Comparison of ENCODE assay signal across 10 cellular contexts in genomic region chr18:48930926-48931325, GRCh38. TPM values are rescaled to one million over a fixed set of nuclear protein-coding genes. Genes with fewer than 3 reads are reported as not detected.
DNase-seq lines count a peak whose midpoint lies in the region; ATAC-seq, FAIRE-seq and TF ChIP-seq lines count a peak whose summit lies in the region.
"Had no signal": no experiment of that assay in that cellular context is flagged by ENCODE, and none has a peak within 500 bp of the region (broad histone marks: within the 10 kb centered on the region; RNA-seq: fewer than 3 reads in every experiment).

No MANE protein-coding gene starts in this region.

- H3K27me3 Mint-ChIP-seq in activated CD4-positive, alpha-beta memory T cell treated with anti-CD3 and anti-CD28 coated beads for 36 hours = no peaks in the 10 kb centered on the region

- no peak overlapping the region for H3K27ac ChIP-seq in HCT116 (ENCODE audit: low read depth, low read length)

- no peak for TF ChIP-seq CTCF in HCT116 (IDR thresholded peaks at IDR 0.05 in 2 of 3, conservative IDR thresholded peaks at IDR 0.05 in 1 of 3; ENCODE audit: borderline replicate concordance in 1 of 3, insufficient read depth in 1 of 3, low read depth in 2 of 3, low read length in 2 of 3)

- H3K4me3 Mint-ChIP-seq in activated CD4-positive, alpha-beta memory T cell treated with anti-CD3 and anti-CD28 coated beads for 36 hours = no peak overlapping the region
- H3K4me3 Mint-ChIP-seq in stimulated activated effector memory CD8-positive, alpha-beta T cell treated with anti-CD3 and anti-CD28 coated beads, Interleukin-12 subunit alpha, Interleukin-12 subunit beta, amount 100 ng/mL, for 72 hours = peak overlapping the region; percentile 78

- no peaks in the 10 kb centered on the region for H3K36me3 Mint-ChIP-seq in activated CD4-positive, alpha-beta memory T cell treated with anti-CD3 and anti-CD28 coated beads for 36 hours
- H3K36me3 Mint-ChIP-seq in stimulated activated effector memory CD8-positive, alpha-beta T cell treated with anti-CD3 and anti-CD28 coated beads, Interleukin-12 subunit alpha, Interleukin-12 subunit beta, amount 100 ng/mL, for 72 hours = peaks cover 96% of the 10 kb centered on the region

- TF ChIP-seq POLR2A in HCT116 (IDR thresholded peaks at IDR 0.05; ENCODE audit: borderline replicate concordance, extremely low read depth, insufficient read depth, insufficient read length) = no peak

- POLR2A ChIA-PET in HCT116 (lab: Charles Lee) = no interaction called here
- POLR2A ChIA-PET in activated CD4-positive, alpha-beta memory T cell treated with anti-CD3 and anti-CD28 coated beads for 36 hours (lab: Charles Lee) = interaction anchor here (1.5 kb wide), 1 partner anchor 21 kb away, joined by 3 read pairs; no protein-coding TSS in a partner anchor

- H3K27ac Mint-ChIP-seq in activated CD4-positive, alpha-beta memory T cell treated with anti-CD3 and anti-CD28 coated beads for 36 hours = peak overlapping the region; percentile 98
- H3K27ac Mint-ChIP-seq in stimulated activated effector memory CD8-positive, alpha-beta T cell treated with anti-CD3 and anti-CD28 coated beads, Interleukin-12 subunit alpha, Interleukin-12 subunit beta, amount 100 ng/mL, for 72 hours = peak overlapping the region; percentile 98

- H2AFZ ChIP-seq in HCT116 (ENCODE audit: low read depth, low read length, poor library complexity, severe bottlenecking) = no peak overlapping the region

- ATAC-seq in HCT116 = no peak
- ATAC-seq in stimulated activated effector memory CD8-positive, alpha-beta T cell treated with anti-CD3 and anti-CD28 coated beads, Interleukin-12 subunit alpha, Interleukin-12 subunit beta, amount 100 ng/mL, for 72 hours = no peak
- no peak for ATAC-seq in GM18519 (IDR thresholded peaks at IDR 0.05; ENCODE audit: low FRiP score, unreplicated experiment)
- no peak for ATAC-seq in HG03342 (IDR thresholded peaks at IDR 0.05; ENCODE audit: unreplicated experiment)

- DNase-seq in HCT116 (ENCODE audit: low read depth, low spot score) = no peak
- DNase-seq in activated CD4-positive, alpha-beta memory T cell treated with anti-CD3 and anti-CD28 coated beads for 36 hours = no peak
- DNase-seq in stimulated activated effector memory CD8-positive, alpha-beta T cell treated with anti-CD3 and anti-CD28 coated beads, Interleukin-12 subunit alpha, Interleukin-12 subunit beta, amount 100 ng/mL, for 72 hours (ENCODE audit: low spot score in 2 of 2) = no peak
- no peak for DNase-seq in NCI-H748 (lab: John Stamatoyannopoulos, UW; ENCODE audit: unreplicated experiment)
- DNase-seq: hypothalamus, NCI-H2171 had no signal

- no peak for TF ChIP-seq RAD21 in HCT116 (IDR thresholded peaks at IDR 0.05; ENCODE audit: low read depth)

- peaks cover 18% of the 10 kb centered on the region; the same call in 1 of the 2 replicates for H3K79me2 ChIP-seq in HCT116 (ENCODE audit: insufficient read depth, low read length)

- H3K4me1 ChIP-seq in HCT116 (ENCODE audit: control insufficient read depth in 1 of 2, insufficient read depth in 2 of 2, low read length in 2 of 2) = peaks cover 55 to 58% of the 10 kb centered on the region in 2 experiments

- no peak overlapping the region for H3K9ac ChIP-seq in HCT116 (ENCODE audit: low read length)

- H3K27me3 ChIP-seq in HCT116 (ENCODE audit: insufficient read depth, low read length) = no peaks in the 10 kb centered on the region

- H3K4me2 ChIP-seq in HCT116 (ENCODE audit: low read length) = peak overlapping the region; percentile 59; the same call in 1 of the 2 replicates

- no peaks in the 10 kb centered on the region for H3K36me3 ChIP-seq in HCT116 (ENCODE audit: control insufficient read depth in 1 of 2, insufficient read depth in 2 of 2, low read length in 2 of 2)

- no peaks in the 10 kb centered on the region for H3K9me2 ChIP-seq in HCT116 (ENCODE audit: insufficient read depth)

- intact Hi-C loops in HCT116 (cut with micrococcal nuclease) = no loop called here
- intact Hi-C loops in activated CD4-positive, alpha-beta memory T cell treated with anti-CD3 and anti-CD28 coated beads for 36 hours (cut with micrococcal nuclease) = loop anchor here (5.0 to 10.0 kb wide), 3 partner anchors 236 to 1354 kb away; partner anchors contain the start of genes CXXC1 and MBD1

- no peaks in the 10 kb centered on the region for H3K9me3 ChIP-seq in HCT116 (ENCODE audit: control insufficient read depth in 1 of 2, insufficient read depth in 1 of 2, low read depth in 1 of 2, low read length in 2 of 2)

- FAIRE-seq in islet of Langerhans (lab: Jason Lieb, UNC) = peak; percentile 33
- FAIRE-seq: colon had no signal

- no peak overlapping the region for H3K4me3 ChIP-seq in HCT116 (replicated peaks in 1 of 2; ENCODE audit: low read depth in 1 of 2, low read length in 2 of 2)

- RAD21 ChIA-PET in HCT116 (lab: Charles Lee; ENCODE audit: low non-redundant PET in 1 of 2, low total read pairs in 2 of 2, uncharacterized antibody in 2 of 2, unreplicated experiment in 2 of 2) = no interaction called here

- CTCF ChIA-PET in HCT116 (lab: Charles Lee) = no interaction called here
- CTCF ChIA-PET in activated CD4-positive, alpha-beta memory T cell treated with anti-CD3 and anti-CD28 coated beads for 36 hours (lab: Charles Lee) = interaction anchor here (1.9 kb wide), 1 partner anchor 16 kb away, joined by 6 read pairs; no protein-coding TSS in a partner anchor

- peaks cover 93% of the 10 kb centered on the region for H3K4me1 Mint-ChIP-seq in activated CD4-positive, alpha-beta memory T cell treated with anti-CD3 and anti-CD28 coated beads for 36 hours (ENCODE audit: low read depth)
- peaks cover 100% of the 10 kb centered on the region for H3K4me1 Mint-ChIP-seq in stimulated activated effector memory CD8-positive, alpha-beta T cell treated with anti-CD3 and anti-CD28 coated beads, Interleukin-12 subunit alpha, Interleukin-12 subunit beta, amount 100 ng/mL, for 72 hours

- no TSS peak for BruUV-seq in HCT116 (replicated peaks; lab: Mats Ljungman, UMichigan)

- no peaks in the 10 kb centered on the region for H3K9me3 Mint-ChIP-seq in activated CD4-positive, alpha-beta memory T cell treated with anti-CD3 and anti-CD28 coated beads for 36 hours
- H3K9me3 Mint-ChIP-seq in stimulated activated effector memory CD8-positive, alpha-beta T cell treated with anti-CD3 and anti-CD28 coated beads, Interleukin-12 subunit alpha, Interleukin-12 subunit beta, amount 100 ng/mL, for 72 hours = no peaks in the 10 kb centered on the region

- H4K20me1 ChIP-seq in HCT116 (ENCODE audit: insufficient read depth) = no peaks in the 10 kb centered on the region

TF ChIP-seq in HCT116, 20 proteins besides CTCF, POLR2A, EP300 and RAD21:
- TF ChIP-seq SP1 (IDR thresholded peaks at IDR 0.05; ENCODE audit: low read depth) (no peak), REST (IDR thresholded peaks at IDR 0.05; ENCODE audit: low read depth) (no peak), ZNF274 (IDR thresholded peaks at IDR 0.05; ENCODE audit: low read depth, low read length) (no peak), POLR2AphosphoS5 (IDR thresholded peaks at IDR 0.05; ENCODE audit: low read depth, low read length) (no peak), JUND (IDR thresholded peaks at IDR 0.05) (no peak), TCF7L2 (IDR thresholded peaks at IDR 0.05; ENCODE audit: borderline replicate concordance, extremely low read depth, insufficient read depth, insufficient read length) (no peak), FOSL1 (IDR thresholded peaks at IDR 0.05; ENCODE audit: low read depth) (no peak), SIN3A (IDR thresholded peaks at IDR 0.05; ENCODE audit: low read depth) (no peak), EGR1 (IDR thresholded peaks at IDR 0.05; ENCODE audit: low read depth) (no peak), MAX (IDR thresholded peaks at IDR 0.05) (no peak), YY1 (IDR thresholded peaks at IDR 0.05; ENCODE audit: extremely low read depth, insufficient replicate concordance, low read depth, low read length) (no peak)

RNA-seq across cellular contexts. Expression of gene SMAD7, which starts 19.8 kb away (rescaled TPM):
- 7.2 TPM for total RNA-seq in HCT116 (2021; ENCODE audit: unreplicated experiment)
- 3.6 and 4.2 TPM in 2 replicates for polyA plus RNA-seq in HCT116 (2012)
- total RNA-seq in activated CD4-positive, alpha-beta memory T cell treated with anti-CD3 and anti-CD28 coated beads for 36 hours = 10 to 100 TPM; 13.6 to 14.4 TPM
